Comparison of ENCODE assay signal across 2 cellular contexts in genomic region chr1:207801819-207802218, GRCh38.
TF ChIP-seq lines count a peak whose summit lies in the region.

No MANE protein-coding gene starts in this region.

TF ChIP-seq in GM12878, 131 proteins besides CTCF, POLR2A, EP300 and RAD21:
- no peak for TF ChIP-seq CBX3 (IDR thresholded peaks at IDR 0.05; ENCODE audit: borderline replicate concordance, low read depth)
- TF ChIP-seq FOS (IDR thresholded peaks at IDR 0.05; ENCODE audit: borderline replicate concordance, extremely low read depth, insufficient read length), result no peak
- no peak for TF ChIP-seq EZH2 (IDR thresholded peaks at IDR 0.05; ENCODE audit: borderline replicate concordance, control insufficient read depth, low read depth, low read length)
- no peak for TF ChIP-seq BRCA1 (IDR thresholded peaks at IDR 0.05; ENCODE audit: low read depth, low read length)
- TF ChIP-seq CHD4 (IDR thresholded peaks at IDR 0.05), result no peak
- TF ChIP-seq, protein P1, sequence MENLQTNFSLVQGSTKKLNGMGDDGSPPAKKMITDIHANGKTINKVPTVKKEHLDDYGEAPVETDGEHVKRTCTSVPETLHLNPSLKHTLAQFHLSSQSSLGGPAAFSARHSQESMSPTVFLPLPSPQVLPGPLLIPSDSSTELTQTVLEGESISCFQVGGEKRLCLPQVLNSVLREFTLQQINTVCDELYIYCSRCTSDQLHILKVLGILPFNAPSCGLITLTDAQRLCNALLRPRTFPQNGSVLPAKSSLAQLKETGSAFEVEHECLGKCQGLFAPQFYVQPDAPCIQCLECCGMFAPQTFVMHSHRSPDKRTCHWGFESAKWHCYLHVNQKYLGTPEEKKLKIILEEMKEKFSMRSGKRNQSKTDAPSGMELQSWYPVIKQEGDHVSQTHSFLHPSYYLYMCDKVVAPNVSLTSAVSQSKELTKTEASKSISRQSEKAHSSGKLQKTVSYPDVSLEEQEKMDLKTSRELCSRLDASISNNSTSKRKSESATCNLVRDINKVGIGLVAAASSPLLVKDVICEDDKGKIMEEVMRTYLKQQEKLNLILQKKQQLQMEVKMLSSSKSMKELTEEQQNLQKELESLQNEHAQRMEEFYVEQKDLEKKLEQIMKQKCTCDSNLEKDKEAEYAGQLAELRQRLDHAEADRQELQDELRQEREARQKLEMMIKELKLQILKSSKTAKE (IDR thresholded peaks at IDR 0.05; ENCODE audit: low read depth, poor library complexity, severe bottlenecking), result no peak
- no peak for TF ChIP-seq EGR1 (IDR thresholded peaks at IDR 0.05; ENCODE audit: borderline replicate concordance in 1 of 2, low read depth in 2 of 2, low read length in 2 of 2)
- TF ChIP-seq EED (IDR thresholded peaks at IDR 0.05; ENCODE audit: low read depth), result no peak
- TF ChIP-seq SPI1 (IDR thresholded peaks at IDR 0.05; ENCODE audit: borderline replicate concordance, insufficient read depth, low read depth, low read length), result no peak

TF ChIP-seq in GM12891, 5 proteins besides CTCF, POLR2A, EP300 and RAD21:
- TF ChIP-seq POU2F2 (IDR thresholded peaks at IDR 0.05; ENCODE audit: low read depth, low read length), result no peak
- TF ChIP-seq PAX5 (IDR thresholded peaks at IDR 0.05; ENCODE audit: insufficient read depth, low read length, severe bottlenecking), result no peak
- no peak for TF ChIP-seq TAF1 (IDR thresholded peaks at IDR 0.05; ENCODE audit: low read depth, low read length)
- TF ChIP-seq POLR2AphosphoS5 (IDR thresholded peaks at IDR 0.05; ENCODE audit: low read depth, low read length), result no peak
- no peak for TF ChIP-seq SPI1 (IDR thresholded peaks at IDR 0.05; ENCODE audit: low read depth, low read length)
